8 cellular contexts compared by ENCODE assay signal in genomic region chr17:46225274-46225794, GRCh38. TPM values are rescaled to one million over a fixed set of nuclear protein-coding genes. Genes with fewer than 3 reads are reported as not detected.
A peak's percentile ranks its signal among the peaks of the same experiment; 100 is the strongest.
DNase-seq lines count a peak whose midpoint lies in the region; ATAC-seq and TF ChIP-seq lines count a peak whose summit lies in the region.
"Not testable (repeated sequence)": the region's sequence is repeated elsewhere in the genome, so short reads cannot be mapped to it uniquely, and the experiment has no call there.

No MANE protein-coding gene starts in this region.

- H3K27ac ChIP-seq in spleen = peak overlapping the region in 7 of 8 donors; percentile 10 to 77 (median 66)

- H3K4me1 Mint-ChIP-seq in activated B cell treated with CpG ODN at 0.5 μM for 24 hours = not testable (repeated sequence)

- peak; percentile 99 for DNase-seq in AG08396 (ENCODE audit: low spot score)
- peak; percentile 85 for DNase-seq in NCI-H2227 treated with DMSO at 0.1 percent for 48 hours (lab: John Stamatoyannopoulos, UW)
- peak; percentile 98 for DNase-seq in activated B cell treated with CpG ODN at 0.5 μM for 24 hours
- DNase-seq in central memory CD4-positive, alpha-beta T cell = peak; percentile 92
- DNase-seq in iris pigment epithelial cell (ENCODE audit: low read depth) = peak; percentile 84
- peak; percentile 97 for DNase-seq in spleen

- 0 to 1% (median 1%) methylated on average over 11 to 21 of the region's 22 CpGs for WGBS in spleen, 5 donors

- H3K36me3 Mint-ChIP-seq in activated B cell treated with CpG ODN at 0.5 μM for 24 hours (ENCODE audit: low read depth) = not testable (repeated sequence)

- peak; percentile 38 for TF ChIP-seq POLR2A in GM18951 (IDR thresholded peaks at IDR 0.05; ENCODE audit: extremely low read depth, insufficient read depth, insufficient read length)
- not testable (repeated sequence) for TF ChIP-seq POLR2A in spleen (IDR thresholded peaks at IDR 0.05)

- not testable (repeated sequence) for H3K36me3 ChIP-seq in spleen

- H3K27me3 Mint-ChIP-seq in activated B cell treated with CpG ODN at 0.5 μM for 24 hours = not testable (repeated sequence)

- POLR2A ChIA-PET in activated B cell treated with CpG ODN at 0.5 μM for 24 hours (lab: Charles Lee) = not testable (repeated sequence)

- not testable (repeated sequence) for H3K9me3 Mint-ChIP-seq in activated B cell treated with CpG ODN at 0.5 μM for 24 hours

- TF ChIP-seq CTCF in activated B cell treated with CpG ODN at 0.5 μM for 24 hours (IDR thresholded peaks at IDR 0.05); spleen (IDR thresholded peaks at IDR 0.05 in 8 of 11, conservative IDR thresholded peaks at IDR 0.05 in 3 of 11): not testable (repeated sequence)

- peak overlapping the region; percentile 49 to 81 (median 64) for H3K4me3 ChIP-seq in spleen

- ATAC-seq in HG03159 (IDR thresholded peaks at IDR 0.05; ENCODE audit: unreplicated experiment) (peak; percentile 99), activated B cell treated with CpG ODN at 0.5 μM for 24 hours (ENCODE audit: low read depth) (peak; percentile 100)

- H3K27me3 ChIP-seq in spleen (replicated peaks in 1 of 7) = not testable (repeated sequence)

- H3K9me3 ChIP-seq in spleen = not testable (repeated sequence)

- CTCF ChIA-PET in activated B cell treated with CpG ODN at 0.5 μM for 24 hours (lab: Charles Lee) = not testable (repeated sequence)

- peak overlapping the region; percentile 94 for H3K4me3 Mint-ChIP-seq in activated B cell treated with CpG ODN at 0.5 μM for 24 hours

- in situ Hi-C loops in GM18951 (cut with MboI; ENCODE audit: low sequenced_read_pairs, unreplicated experiment) = not testable (repeated sequence)

- intact Hi-C loops in activated B cell treated with CpG ODN at 0.5 μM for 24 hours (cut with micrococcal nuclease); spleen (cut with DNase I; ENCODE audit: low total_unique reads): not testable (repeated sequence)

- H3K4me1 ChIP-seq in spleen = not testable (repeated sequence)

- H3K27ac Mint-ChIP-seq in activated B cell treated with CpG ODN at 0.5 μM for 24 hours = peak overlapping the region; percentile 83

RNA-seq across cellular contexts. Expression of gene KANSL1, which starts 32.1 kb away (rescaled TPM):
- 127 and 152 TPM in 2 replicates for total RNA-seq in activated B cell treated with CpG ODN at 0.5 μM for 24 hours
- total RNA-seq in spleen = 100 to 1,000 TPM in 5 of 7 donors, 10 to 100 TPM in 2; 89.5 to 173 (median 134) TPM
- 10 to 100 TPM; 10.9 to 18.1 (median 14.3) TPM for polyA plus RNA-seq in spleen

Comparison
In these comparisons a context has a peak if more than half of its experiments do, and no peak if none do; other contexts are left out.
1. Peak in every context shown above with its lines: DNase-seq, ATAC-seq, H3K4me3 ChIP-seq and H3K27ac ChIP-seq.